In genomic region chr11:75265851-75266531, GRCh38 we compare ENCODE assay signal across 2 cellular contexts.
TF ChIP-seq lines count a peak whose summit lies in the region.

No MANE protein-coding gene starts in this region.

TF ChIP-seq in SK-N-SH, 30 proteins besides CTCF, POLR2A, EP300 and RAD21 (continued from another document):
- no peak for TF ChIP-seq MAX (IDR thresholded peaks at IDR 0.05; ENCODE audit: low read depth)
- no peak for TF ChIP-seq POLR2AphosphoS5 (IDR thresholded peaks at IDR 0.05; ENCODE audit: low read depth, low read length)
- TF ChIP-seq RCOR1 (IDR thresholded peaks at IDR 0.05; ENCODE audit: low read length) = no peak
- TF ChIP-seq MXI1 (IDR thresholded peaks at IDR 0.05; ENCODE audit: low read depth, low read length) = no peak
- no peak for TF ChIP-seq FOSL2 (IDR thresholded peaks at IDR 0.05; ENCODE audit: borderline replicate concordance, low read depth)

TF ChIP-seq in SK-N-SH treated with all-trans-retinoic acid at 6 μM for 48 hours, 23 proteins besides CTCF, POLR2A, EP300 and RAD21 (continued from another document):
- TF ChIP-seq TSHZ2 (CRISPR knock-in tag; IDR thresholded peaks at IDR 0.05) (no peak), CSRNP3 (CRISPR knock-in tag; IDR thresholded peaks at IDR 0.05) (no peak), GLIS3 (CRISPR knock-in tag; IDR thresholded peaks at IDR 0.05) (no peak)
